Comparison of ENCODE assay signal across 11 cellular contexts in the genomic region with DNA sequence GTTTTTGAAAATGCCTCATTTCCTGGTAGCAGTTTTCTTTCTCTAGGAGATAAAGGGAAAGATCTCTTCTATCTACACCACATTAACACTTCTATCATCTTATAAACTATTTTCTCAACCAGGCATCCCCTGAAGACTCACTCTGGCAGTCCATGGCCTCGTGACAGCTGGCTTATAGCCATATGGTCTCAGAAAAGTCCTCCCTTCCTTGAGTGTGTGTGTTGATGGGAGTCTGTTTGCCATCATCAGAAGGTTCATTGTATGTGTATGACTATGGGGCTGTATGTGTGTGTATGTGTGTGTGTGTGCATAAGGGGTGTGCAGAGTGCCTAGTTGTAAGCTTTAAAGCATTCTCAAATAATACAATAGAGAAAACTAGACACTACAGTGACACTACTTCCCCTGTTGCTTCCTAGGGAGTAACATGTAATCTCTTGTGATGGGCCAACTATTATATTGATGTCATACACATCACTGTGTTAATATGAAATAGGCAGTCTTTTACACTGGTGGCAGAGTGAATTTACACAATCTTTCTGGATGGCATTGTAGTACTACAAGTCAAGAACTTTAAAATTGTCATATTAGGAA.
DNase-seq lines count a peak whose midpoint lies in the region; ATAC-seq and TF ChIP-seq lines count a peak whose summit lies in the region.
"Had no signal": no experiment of that assay in that cellular context is flagged by ENCODE, and none has a peak within 500 bp of the region (broad histone marks: within the 10 kb centered on the region; RNA-seq: fewer than 3 reads in every experiment).

No MANE protein-coding gene starts in this region.

- H3K9me3 ChIP-seq in breast epithelium, result no peaks in the 10 kb centered on the region
- H3K9me3 ChIP-seq in hepatocyte (ENCODE audit: low read depth), result no peaks in the 10 kb centered on the region
- no peaks in the 10 kb centered on the region for H3K9me3 ChIP-seq in tibial artery
- H3K9me3 ChIP-seq: ovary had no signal

- no peak overlapping the region for H2AFZ ChIP-seq in hepatocyte

- no peaks in the 10 kb centered on the region for H3K36me3 Mint-ChIP-seq in activated naive CD4-positive, alpha-beta T cell treated with anti-CD3 and anti-CD28 coated beads, Interleukin-2, amount 50 U/mL, for 72 hours

- 68% methylated on average over 1 of the region's 1 CpG for WGBS in hepatocyte (ENCODE audit: low lambda C conversion rate, missing lambda C conversion rate)

- no peaks in the 10 kb centered on the region for H3K36me3 ChIP-seq in breast epithelium
- no peaks in the 10 kb centered on the region for H3K36me3 ChIP-seq in hepatocyte (replicated peaks; ENCODE audit: insufficient read depth, low read depth)
- no peaks in the 10 kb centered on the region for H3K36me3 ChIP-seq in tibial artery
- H3K36me3 ChIP-seq: ovary had no signal

- no peaks in the 10 kb centered on the region for H3K79me2 ChIP-seq in hepatocyte

- H3K4me1 ChIP-seq in breast epithelium (no peaks in the 10 kb centered on the region), hepatocyte (ENCODE audit: insufficient read depth) (peaks cover 3% of the 10 kb centered on the region), tibial artery (peaks cover 0 to 31% (median 15%) of the 10 kb centered on the region in 4 donors)

- H3K4me2 ChIP-seq in hepatocyte, result peak overlapping the region; percentile 15

- TF ChIP-seq CTCF in breast epithelium (IDR thresholded peaks at IDR 0.05), result no peak
- TF ChIP-seq CTCF in hepatocyte (IDR thresholded peaks at IDR 0.05; ENCODE audit: poor library complexity), result no peak
- no peak for TF ChIP-seq CTCF in tibial artery (IDR thresholded peaks at IDR 0.05)

- ATAC-seq in activated naive CD4-positive, alpha-beta T cell treated with anti-CD3 and anti-CD28 coated beads, Interleukin-2, amount 50 U/mL, for 72 hours, result no peak
- ATAC-seq in GM18861 (IDR thresholded peaks at IDR 0.05; ENCODE audit: unreplicated experiment), result no peak

- H4K20me1 ChIP-seq in hepatocyte (ENCODE audit: insufficient read depth, poor library complexity, severe bottlenecking), result no peaks in the 10 kb centered on the region

- H3K27me3 ChIP-seq in breast epithelium, result no peaks in the 10 kb centered on the region
- no peaks in the 10 kb centered on the region for H3K27me3 ChIP-seq in hepatocyte
- H3K27me3 ChIP-seq in tibial artery, result no peaks in the 10 kb centered on the region
- H3K27me3 ChIP-seq: ovary had no signal

- no peaks in the 10 kb centered on the region for H3K9me3 Mint-ChIP-seq in activated naive CD4-positive, alpha-beta T cell treated with anti-CD3 and anti-CD28 coated beads, Interleukin-2, amount 50 U/mL, for 72 hours

- no peaks in the 10 kb centered on the region for H3K9me2 ChIP-seq in hepatocyte (replicated peaks; ENCODE audit: insufficient read depth)

- H3K27ac Mint-ChIP-seq in activated naive CD4-positive, alpha-beta T cell treated with anti-CD3 and anti-CD28 coated beads, Interleukin-2, amount 50 U/mL, for 72 hours, result no peak overlapping the region

- DNase-seq in M059J (ENCODE audit: low read depth) (peak; percentile 79), breast epithelium (ENCODE audit: low spot score in 2 of 2) (no peak), hepatocyte (ENCODE audit: low spot score) (no peak), tibial artery (peak; percentile 35 to 65), putamen (ENCODE audit: low spot score) (no peak), occipital lobe (lab: John Stamatoyannopoulos, UW) (no peak)
- no peak for DNase-seq in activated naive CD4-positive, alpha-beta T cell treated with anti-CD3 and anti-CD28 coated beads, Interleukin-2, amount 50 U/mL, for 72 hours (ENCODE audit: low spot score in 2 of 2)
- DNase-seq: cortex of kidney, NCI-H69, ovary had no signal

- no peak for TF ChIP-seq POLR2A in breast epithelium (IDR thresholded peaks at IDR 0.05)

- intact Hi-C loops in breast epithelium (cut with DNase I; ENCODE audit: low total_unique reads) (no loop called here), tibial artery (cut with DNase I; ENCODE audit: low total_unique reads) (loop anchor here (10.0 kb wide), 1 partner anchor 47 kb away; no protein-coding TSS in a partner anchor)

- H3K4me3 ChIP-seq in breast epithelium (peak overlapping the region in 2 of 3 donors; percentile 20 to 50), hepatocyte (no peak overlapping the region), tibial artery (peak overlapping the region; percentile 27 to 36)
- H3K4me3 ChIP-seq: ovary had no signal

- H3K27ac ChIP-seq in breast epithelium (peak overlapping the region; percentile 35 to 84), hepatocyte (no peak overlapping the region), tibial artery (peak overlapping the region; percentile 77 to 80)
- H3K27ac ChIP-seq: ovary had no signal

Comparison
In these comparisons a context has a peak if more than half of its experiments do, and no peak if none do; other contexts are left out.
1. DNase-seq: peak in M059J (single experiment) and tibial artery (2 of 2); none in breast epithelium (0 of 2), hepatocyte (single experiment), activated naive CD4-positive, alpha-beta T cell treated with anti-CD3 and anti-CD28 coated beads, Interleukin-2, amount 50 U/mL, for 72 hours (0 of 2), putamen (single experiment) and occipital lobe (single experiment).